ENCODE assay signal across 28 cellular contexts in the genomic region with DNA sequence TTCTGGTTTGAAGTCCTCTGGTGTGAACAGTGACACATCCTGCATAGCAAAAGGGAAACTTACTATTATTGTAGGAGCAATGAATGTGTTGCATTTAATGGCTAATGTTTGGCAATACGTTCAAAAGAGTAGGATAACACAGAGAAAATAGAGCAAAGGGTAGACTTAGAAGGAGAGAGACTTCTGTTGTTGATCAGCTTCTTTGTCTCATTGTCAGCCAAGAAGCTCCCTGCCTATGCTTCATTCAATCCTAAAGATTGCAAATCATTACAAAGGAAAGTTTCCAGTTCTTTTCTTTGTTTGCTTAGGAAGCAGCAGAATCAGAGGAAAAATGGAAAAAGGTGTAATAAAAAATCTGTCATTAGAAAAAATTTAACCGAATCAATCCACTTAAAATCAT. TPM values are rescaled to one million over a fixed set of nuclear protein-coding genes. Genes with fewer than 3 reads are reported as not detected.
"Had no signal": no experiment of that assay in that cellular context is flagged by ENCODE, and none has a peak within 500 bp of the region (broad histone marks: within the 10 kb centered on the region; RNA-seq: fewer than 3 reads in every experiment).

No MANE protein-coding gene starts in this region.

- H3K9me3 ChIP-seq: SK-N-SH had no signal

- H3K27me3 Mint-ChIP-seq: activated B cell treated with CpG ODN at 0.5 μM for 24 hours had no signal

- H3K36me3 Mint-ChIP-seq: activated CD4-positive, alpha-beta memory T cell treated with anti-CD3 and anti-CD28 coated beads for 36 hours; activated naive CD8-positive, alpha-beta T cell; brain had no signal

- H3K27ac Mint-ChIP-seq: activated B cell treated with CpG ODN at 0.5 μM for 24 hours; activated CD4-positive, alpha-beta memory T cell treated with anti-CD3 and anti-CD28 coated beads for 36 hours; activated CD4-positive, alpha-beta T cell treated with anti-CD3 and anti-CD28 coated beads, Interleukin-2, amount 10 ng/mL, durations not matched to agents 24 days and 14 days; activated naive CD4-positive, alpha-beta T cell treated with anti-CD3 and anti-CD28 coated beads for 36 hours; activated naive CD8-positive, alpha-beta T cell; T-helper 1 cell treated with Interleukin-12 subunit alpha and Interleukin-12 subunit beta and Interleukin-4 antibody, amounts not matched to agents 30 μg/mL and 1 μg/mL, for 36 hours had no signal

- DNase-seq: activated B cell treated with CpG ODN at 0.5 μM for 24 hours; activated CD4-positive, alpha-beta memory T cell treated with anti-CD3 and anti-CD28 coated beads for 36 hours; activated CD4-positive, alpha-beta T cell treated with anti-CD3 and anti-CD28 coated beads for 1 hour; activated CD4-positive, alpha-beta T cell treated with anti-CD3 and anti-CD28 coated beads, Interleukin-2, amount 10 ng/mL, durations not matched to agents 24 days and 14 days; activated CD8-positive, alpha-beta memory T cell treated with anti-CD3 and anti-CD28 coated beads for 24 hours; activated gamma-delta T cell; activated naive CD4-positive, alpha-beta T cell treated with anti-CD3 and anti-CD28 coated beads for 36 hours; activated T-cell treated with anti-CD3 and anti-CD28 coated beads, Interleukin-2, amount 50 U/mL, for 4 hours; amygdala; Karpas-422; MM.1S; NCI-H1105; NCI-H1436; NCI-H1694 treated with DMSO at 0.1 percent for 48 hours; NCI-H2029 treated with DMSO at 0.1 percent for 48 hours; NCI-H345; NCI-H510A; NCI-H526 treated with DMSO at 0.1 percent for 48 hours; RPMI8226; SK-N-SH; SW 1271 had no signal

- H3K4me1 Mint-ChIP-seq: activated B cell treated with CpG ODN at 0.5 μM for 24 hours had no signal

- H3K4me2 ChIP-seq: SK-N-SH had no signal

- ATAC-seq: activated T-cell treated with anti-CD3 and anti-CD28 coated beads, Interleukin-2, amount 50 U/mL, for 4 hours; Panc1; Right ventricle myocardium inferior had no signal

- H3K4me3 Mint-ChIP-seq: activated B cell treated with CpG ODN at 0.5 μM for 24 hours; activated CD4-positive, alpha-beta memory T cell treated with anti-CD3 and anti-CD28 coated beads for 36 hours; activated CD4-positive, alpha-beta T cell treated with anti-CD3 and anti-CD28 coated beads, Interleukin-2, amount 10 ng/mL, durations not matched to agents 24 days and 14 days; activated naive CD4-positive, alpha-beta T cell treated with anti-CD3 and anti-CD28 coated beads for 36 hours; activated naive CD8-positive, alpha-beta T cell; activated T-cell treated with anti-CD3 and anti-CD28 coated beads, Interleukin-2, amount 50 U/mL, for 4 hours; brain; T-helper 1 cell treated with Interleukin-12 subunit alpha and Interleukin-12 subunit beta and Interleukin-4 antibody, amounts not matched to agents 30 μg/mL and 1 μg/mL, for 36 hours had no signal

- H3K9ac ChIP-seq: SK-N-SH had no signal

- H3K9me3 Mint-ChIP-seq: activated B cell treated with CpG ODN at 0.5 μM for 24 hours; activated CD4-positive, alpha-beta memory T cell treated with anti-CD3 and anti-CD28 coated beads for 36 hours; activated CD4-positive, alpha-beta T cell treated with anti-CD3 and anti-CD28 coated beads, Interleukin-2, amount 10 ng/mL, durations not matched to agents 24 days and 14 days; activated naive CD4-positive, alpha-beta T cell treated with anti-CD3 and anti-CD28 coated beads for 36 hours; activated T-cell treated with anti-CD3 and anti-CD28 coated beads, Interleukin-2, amount 50 U/mL, for 4 hours; brain; T-helper 1 cell treated with Interleukin-12 subunit alpha and Interleukin-12 subunit beta and Interleukin-4 antibody, amounts not matched to agents 30 μg/mL and 1 μg/mL, for 36 hours had no signal

RNA-seq across cellular contexts. Expression of gene AGR2, which starts 59.2 kb away (rescaled TPM):
- total RNA-seq: activated B cell treated with CpG ODN at 0.5 μM for 24 hours; activated CD4-positive, alpha-beta memory T cell treated with anti-CD3 and anti-CD28 coated beads for 36 hours; activated CD4-positive, alpha-beta T cell treated with anti-CD3 and anti-CD28 coated beads, Interleukin-2, amount 10 ng/mL, durations not matched to agents 24 days and 14 days; activated naive CD4-positive, alpha-beta T cell treated with anti-CD3 and anti-CD28 coated beads for 36 hours; astrocyte; OCI-LY7; Right ventricle myocardium inferior had no signal
- polyA plus RNA-seq: SK-N-SH had no signal
